17 cellular contexts compared by ENCODE assay signal in genomic region chr12:11688831-11689230, GRCh38. TPM values are rescaled to one million over a fixed set of nuclear protein-coding genes. Genes with fewer than 3 reads are reported as not detected.
DNase-seq lines count a peak whose midpoint lies in the region; ATAC-seq and TF ChIP-seq lines count a peak whose summit lies in the region.
"Had no signal": no experiment of that assay in that cellular context is flagged by ENCODE, and none has a peak within 500 bp of the region (broad histone marks: within the 10 kb centered on the region; RNA-seq: fewer than 3 reads in every experiment).

No MANE protein-coding gene starts in this region.

- H3K4me3 Mint-ChIP-seq in immature natural killer cell = no peak overlapping the region
- H3K4me3 Mint-ChIP-seq: activated CD4-positive, alpha-beta T cell treated with anti-CD3 and anti-CD28 coated beads, Interleukin-2, amount 10 ng/mL, durations not matched to agents 7 days and 5 days; CD8-positive, alpha-beta T cell had no signal

- no peaks in the 10 kb centered on the region for H3K27me3 Mint-ChIP-seq in immature natural killer cell (ENCODE audit: low read depth in 3 of 3)
- H3K27me3 Mint-ChIP-seq: activated CD4-positive, alpha-beta T cell treated with anti-CD3 and anti-CD28 coated beads, Interleukin-2, amount 10 ng/mL, durations not matched to agents 7 days and 5 days had no signal

- CTCF ChIA-PET in SK-N-SH (lab: Yijun Ruan, JAX) = interaction anchor here (0.7 to 1.8 kb wide), 3 partner anchors 17 to 344 kb away, joined by 3 to 5 read pairs (median 3); no protein-coding TSS in a partner anchor

- H3K9me2 ChIP-seq in SK-N-SH = no peaks in the 10 kb centered on the region

- H3K79me2 ChIP-seq in SK-N-SH (ENCODE audit: insufficient read depth) = peaks cover 87% of the 10 kb centered on the region

- no peaks in the 10 kb centered on the region for H3K27me3 ChIP-seq in SK-N-SH (ENCODE audit: insufficient read depth)
- H3K27me3 ChIP-seq in neutrophil = no peaks in the 10 kb centered on the region
- no peaks in the 10 kb centered on the region for H3K27me3 ChIP-seq in tibial artery
- H3K27me3 ChIP-seq: pancreas, spleen, upper lobe of right lung had no signal

- H3K9ac ChIP-seq in SK-N-SH = no peak overlapping the region

- no peaks in the 10 kb centered on the region for H3K9me3 ChIP-seq in SK-N-SH
- H3K9me3 ChIP-seq in neutrophil = no peaks in the 10 kb centered on the region
- H3K9me3 ChIP-seq in tibial artery = no peaks in the 10 kb centered on the region
- H3K9me3 ChIP-seq: pancreas, spleen, upper lobe of right lung had no signal

- H3K4me3 ChIP-seq in SK-N-SH (ENCODE audit: low read depth in 2 of 2, low read length in 1 of 2) (no peak overlapping the region), neutrophil (ENCODE audit: low read depth in 1 of 2, low read length in 1 of 2) (no peak overlapping the region), tibial artery (no peak overlapping the region)
- H3K4me3 ChIP-seq: pancreas, PC-9, spleen, upper lobe of right lung had no signal

- 90% methylated on average over 2 of the region's 2 CpGs for WGBS in SK-N-SH (ENCODE audit: low lambda C conversion rate)

- POLR2A ChIA-PET in SK-N-SH (lab: Yijun Ruan, JAX) = interaction anchor here (0.9 to 2.1 kb wide), 2 partner anchors 12 to 39 kb away, joined by 3 to 13 read pairs; partner anchors contain the start of gene ETV6

- H3K27ac Mint-ChIP-seq in immature natural killer cell = no peak overlapping the region
- H3K27ac Mint-ChIP-seq: activated CD4-positive, alpha-beta T cell treated with anti-CD3 and anti-CD28 coated beads, Interleukin-2, amount 10 ng/mL, durations not matched to agents 7 days and 5 days; CD8-positive, alpha-beta T cell had no signal

- TF ChIP-seq CTCF in SK-N-SH (IDR thresholded peaks at IDR 0.05) = no peak
- TF ChIP-seq CTCF in neutrophil (IDR thresholded peaks at IDR 0.05) = no peak
- TF ChIP-seq CTCF in tibial artery (IDR thresholded peaks at IDR 0.05) = no peak

- no peak for TF ChIP-seq RAD21 in SK-N-SH (IDR thresholded peaks at IDR 0.05; ENCODE audit: low read length)

- DNase-seq in SK-N-SH (no peak), fibroblast of gingiva (ENCODE audit: low read depth) (peak; percentile 74), tibial artery (no peak), immature natural killer cell (no peak)
- DNase-seq: activated CD4-positive, alpha-beta T cell treated with anti-CD3 and anti-CD28 coated beads, Interleukin-2, amount 10 ng/mL, durations not matched to agents 7 days and 5 days; CD8-positive, alpha-beta T cell; left colon; NCI-H1417 treated with DMSO at 0.1 percent for 48 hours; pancreas; PC-9; spleen; upper lobe of right lung had no signal

- H2AFZ ChIP-seq in SK-N-SH (ENCODE audit: low read depth) = no peak overlapping the region
- H2AFZ ChIP-seq: PC-9 had no signal

- peaks cover 4 to 28% of the 10 kb centered on the region in 2 experiments; a peak in 3 of 4 replicates for H3K4me1 ChIP-seq in SK-N-SH (ENCODE audit: control insufficient read depth in 1 of 2, insufficient read depth in 2 of 2, low read depth in 1 of 2, low read length in 1 of 2)
- peaks cover 26 to 43% of the 10 kb centered on the region in 2 experiments for H3K4me1 ChIP-seq in neutrophil (ENCODE audit: control insufficient read depth in 1 of 2, insufficient read depth in 1 of 2, low read depth in 1 of 2, low read length in 1 of 2)
- H3K4me1 ChIP-seq in tibial artery = peaks cover 0 to 90% (median 53%) of the 10 kb centered on the region in 4 donors

- no peaks in the 10 kb centered on the region for H3F3A ChIP-seq in SK-N-SH (replicated peaks; ENCODE audit: insufficient read depth)

- H3K27ac ChIP-seq in SK-N-SH (ENCODE audit: low read depth in 2 of 2, low read length in 1 of 2) (peak overlapping the region in 1 of 2 experiments; percentile 39; a peak in 1 of 4 replicates), neutrophil (peak overlapping the region; percentile 31), tibial artery (peak overlapping the region; percentile 45 to 49)
- H3K27ac ChIP-seq: 22Rv1, pancreas, PC-9, upper lobe of right lung had no signal

- peaks cover 2 to 67% of the 10 kb centered on the region in 2 donors for H3K4me1 Mint-ChIP-seq in immature natural killer cell

- no peak overlapping the region for H3K4me2 ChIP-seq in SK-N-SH
- H3K4me2 ChIP-seq: PC-9 had no signal

- intact Hi-C loops in tibial artery (cut with DNase I; ENCODE audit: low total_unique reads) = no loop called here

- peaks cover 28% of the 10 kb centered on the region for H4K20me1 ChIP-seq in SK-N-SH (ENCODE audit: insufficient read depth)

- H3K36me3 ChIP-seq in SK-N-SH (replicated peaks in 1 of 2; ENCODE audit: control insufficient read depth in 1 of 2, insufficient read depth in 2 of 2, low read length in 1 of 2) (no peaks in the 10 kb centered on the region), neutrophil (no peaks in the 10 kb centered on the region), tibial artery (no peaks in the 10 kb centered on the region)
- H3K36me3 ChIP-seq: pancreas, spleen, upper lobe of right lung had no signal

- no peak for TF ChIP-seq EP300 in SK-N-SH (IDR thresholded peaks at IDR 0.05; ENCODE audit: borderline replicate concordance in 1 of 2, low read depth in 1 of 2, low read length in 1 of 2)

- H3K36me3 Mint-ChIP-seq in immature natural killer cell = no peaks in the 10 kb centered on the region

- ATAC-seq in SK-N-SH treated with all-trans-retinoic acid at 6 μM for 48 hours (no peak), GM19328 (IDR thresholded peaks at IDR 0.05; ENCODE audit: unreplicated experiment) (no peak), HG02610 (IDR thresholded peaks at IDR 0.05; ENCODE audit: unreplicated experiment) (no peak)
- ATAC-seq: CD8-positive, alpha-beta T cell; left colon; pancreas; upper lobe of right lung had no signal

- H3K9me3 Mint-ChIP-seq in immature natural killer cell = no peaks in the 10 kb centered on the region
- H3K9me3 Mint-ChIP-seq: CD8-positive, alpha-beta T cell had no signal

TF ChIP-seq in SK-N-SH treated with all-trans-retinoic acid at 6 μM for 48 hours, 23 proteins besides CTCF, POLR2A, EP300 and RAD21:
- TF ChIP-seq ZNF8 (CRISPR knock-in tag; IDR thresholded peaks at IDR 0.05) (peak; percentile 39; the same call in 1 of the 2 replicates), ESRRG (CRISPR knock-in tag; IDR thresholded peaks at IDR 0.05) (no peak)

TF ChIP-seq in SK-N-SH, 30 proteins besides CTCF, POLR2A, EP300 and RAD21:
- TF ChIP-seq NRF1 (IDR thresholded peaks at IDR 0.05; ENCODE audit: low read depth, low read length) (no peak), USF2 (IDR thresholded peaks at IDR 0.05; ENCODE audit: borderline replicate concordance, low read depth, low read length) (no peak), GABPA (IDR thresholded peaks at IDR 0.05; ENCODE audit: low read depth) (no peak), TAF1 (IDR thresholded peaks at IDR 0.05; ENCODE audit: borderline replicate concordance, low read depth, low read length) (no peak), EZH2phosphoT487 (IDR thresholded peaks at IDR 0.05; ENCODE audit: borderline replicate concordance, low read depth) (no peak), PBX3 (IDR thresholded peaks at IDR 0.05) (no peak), SMC3 (IDR thresholded peaks at IDR 0.05; ENCODE audit: low read depth, low read length) (no peak), CHD2 (IDR thresholded peaks at IDR 0.05; ENCODE audit: low read length, partially characterized antibody) (no peak), MXI1 (IDR thresholded peaks at IDR 0.05; ENCODE audit: low read depth, low read length) (no peak), RCOR1 (IDR thresholded peaks at IDR 0.05; ENCODE audit: low read length) (no peak), TEAD4 (IDR thresholded peaks at IDR 0.05; ENCODE audit: borderline replicate concordance, insufficient read depth) (no peak), TCF12 (IDR thresholded peaks at IDR 0.05) (no peak), RFX5 (IDR thresholded peaks at IDR 0.05; ENCODE audit: low read length) (no peak), ELF1 (IDR thresholded peaks at IDR 0.05) (no peak), GATA2 (CRISPR knock-in tag; IDR thresholded peaks at IDR 0.05) (no peak)

RNA-seq across cellular contexts. Expression of gene ETV6, which starts 39.4 kb away (rescaled TPM):
- polyA plus RNA-seq in SK-N-SH (2012; rRNA removed) = 4.0 and 5.2 TPM in 2 replicates
- 3.2 and 3.9 TPM in 2 replicates for polyA plus RNA-seq in SK-N-SH (2012; cell fraction: cytosol; rRNA removed)
- 15.1 and 20.2 TPM in 2 replicates for polyA plus RNA-seq in SK-N-SH (2012; cell fraction: nucleus; rRNA removed)
- 1 to 10 TPM; 3.0 to 5.4 (median 3.2) TPM for polyA plus RNA-seq in immature natural killer cell
